In the genomic region with DNA sequence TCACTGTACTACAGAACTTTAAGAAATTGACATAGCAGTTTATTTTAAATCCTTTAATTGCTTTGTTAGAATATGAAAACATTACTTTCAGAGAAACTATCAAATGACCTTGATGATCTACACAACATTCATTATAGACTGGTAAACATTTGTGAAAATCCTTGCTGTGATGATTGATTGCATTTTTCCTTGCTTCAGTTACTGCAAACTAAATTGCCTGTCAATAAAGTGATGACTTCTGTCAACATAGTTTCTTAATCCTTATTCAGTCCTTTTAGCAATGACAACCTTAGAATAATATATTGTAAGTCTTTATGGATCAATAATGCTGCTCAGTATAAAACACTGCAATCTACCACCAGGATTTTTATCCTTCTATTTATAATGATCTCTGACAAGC, we compare ENCODE assay signal across 8 cellular contexts.
"Had no signal": no experiment of that assay in that cellular context is flagged by ENCODE, and none has a peak within 500 bp of the region (broad histone marks: within the 10 kb centered on the region; RNA-seq: fewer than 3 reads in every experiment).

No MANE protein-coding gene starts in this region.

- H3K4me3 Mint-ChIP-seq: GM23338 had no signal

- FAIRE-seq: H1, H54, HTR-8/SVneo, K562 had no signal

- DNase-seq: IMR-90, KG1 had no signal

- H3K4me2 ChIP-seq: GM23338 had no signal

- H3K9me3 Mint-ChIP-seq: GM23338 had no signal

- H3K36me3 ChIP-seq: HAP-1 had no signal

- H3K4me3 ChIP-seq: GM23338, HAP-1, K562 had no signal

- H2AFZ ChIP-seq: GM23338 had no signal

- H3K9me3 ChIP-seq: HAP-1 had no signal

- H3K27ac Mint-ChIP-seq: GM23338 had no signal
